In the genomic region with DNA sequence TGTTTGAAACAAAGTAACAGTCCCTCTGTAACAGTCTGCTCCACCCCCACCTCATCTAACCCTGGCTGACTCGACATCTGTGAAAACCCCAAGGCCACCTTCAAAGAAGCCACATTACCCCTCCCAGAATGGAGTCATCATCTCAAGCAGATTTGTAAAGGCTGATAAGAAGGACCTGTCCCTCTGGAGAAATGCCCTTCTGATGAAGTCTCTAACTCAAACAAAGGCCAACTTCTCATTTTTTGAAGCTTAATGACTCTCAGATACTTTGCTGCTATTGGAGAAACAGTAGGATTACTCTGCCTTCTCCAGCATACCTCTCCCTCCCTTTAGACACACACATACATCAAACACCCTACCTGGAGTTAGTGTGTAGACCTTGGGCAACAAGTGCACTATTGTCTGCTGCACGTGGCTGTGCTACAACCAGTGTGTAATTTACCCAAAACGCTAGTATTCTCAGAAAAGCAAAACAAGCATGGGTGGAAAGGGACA, we compare ENCODE assay signal across 8 cellular contexts. TPM values are rescaled to one million over a fixed set of nuclear protein-coding genes. Genes with fewer than 3 reads are reported as not detected.
DNase-seq lines count a peak whose midpoint lies in the region; ATAC-seq and TF ChIP-seq lines count a peak whose summit lies in the region.

No MANE protein-coding gene starts in this region.

- POLR2A ChIA-PET in PC-3 (lab: Charles Lee; ENCODE audit: unreplicated experiment) = no interaction called here

- no peak overlapping the region for H3K9ac ChIP-seq in PC-3 (ENCODE audit: low read length)

- peak overlapping the region; percentile 7 for H3K4me3 Mint-ChIP-seq in activated naive CD8-positive, alpha-beta T cell treated with anti-CD3 and anti-CD28 coated beads, Interleukin-2, amount 50 U/mL, for 24 hours

- H3K27ac ChIP-seq in PC-3 (ENCODE audit: low read length) (no peak overlapping the region), uterus (no peak overlapping the region)

- no TSS peak for BruUV-seq in PC-3 (replicated peaks; lab: Mats Ljungman, UMichigan)

- no peaks in the 10 kb centered on the region for H3F3A ChIP-seq in PC-3 (ENCODE audit: low read length, unreplicated experiment)

- peaks cover 10% of the 10 kb centered on the region for H3K9me3 Mint-ChIP-seq in activated naive CD8-positive, alpha-beta T cell treated with anti-CD3 and anti-CD28 coated beads, Interleukin-2, amount 50 U/mL, for 24 hours

- CTCF ChIA-PET in PC-3 (lab: Charles Lee) = no interaction called here

- H3K4me3 ChIP-seq in PC-3 (ENCODE audit: low read length) = no peak overlapping the region
- H3K4me3 ChIP-seq in uterus = no peak overlapping the region

- H3K27me3 ChIP-seq in PC-3 (ENCODE audit: low read length) (no peaks in the 10 kb centered on the region), uterus (no peaks in the 10 kb centered on the region)

- TF ChIP-seq CTCF in PC-3 (conservative IDR thresholded peaks at IDR 0.05; ENCODE audit: low read depth, low read length) (no peak), uterus (IDR thresholded peaks at IDR 0.05) (no peak)

- H3K4me1 ChIP-seq in PC-3 (ENCODE audit: insufficient read depth, low read length) (peaks cover 10% of the 10 kb centered on the region; the same call in 1 of the 2 replicates), uterus (peaks cover 0 to 7% of the 10 kb centered on the region in 2 donors)

- H3K27ac Mint-ChIP-seq in activated naive CD8-positive, alpha-beta T cell treated with anti-CD3 and anti-CD28 coated beads, Interleukin-2, amount 50 U/mL, for 24 hours = peak overlapping the region; percentile 61

- H3K36me3 ChIP-seq in PC-3 (ENCODE audit: low read depth, low read length) (no peaks in the 10 kb centered on the region), uterus (no peaks in the 10 kb centered on the region)

- peaks cover 39% of the 10 kb centered on the region for H3K4me1 Mint-ChIP-seq in activated naive CD8-positive, alpha-beta T cell treated with anti-CD3 and anti-CD28 coated beads, Interleukin-2, amount 50 U/mL, for 24 hours

- no peak overlapping the region for H3K4me2 ChIP-seq in PC-3 (ENCODE audit: low read length)

- ATAC-seq in GM18868 (IDR thresholded peaks at IDR 0.05; ENCODE audit: unreplicated experiment) (peak; percentile 53), PC-3 (no peak; the same call in 1 of the 2 replicates), esophagus mucosa (no peak), GM21825 (IDR thresholded peaks at IDR 0.05; ENCODE audit: unreplicated experiment) (no peak)
- ATAC-seq in activated naive CD8-positive, alpha-beta T cell treated with anti-CD3 and anti-CD28 coated beads, Interleukin-2, amount 50 U/mL, for 24 hours = peak; percentile 94

- no peak overlapping the region for H2AFZ ChIP-seq in PC-3 (ENCODE audit: low read length)

- no peaks in the 10 kb centered on the region for H3K9me3 ChIP-seq in PC-3 (ENCODE audit: low read length)
- H3K9me3 ChIP-seq in uterus = no peaks in the 10 kb centered on the region

- no peaks in the 10 kb centered on the region for H3K79me2 ChIP-seq in PC-3 (ENCODE audit: low read length)

- peaks cover 32% of the 10 kb centered on the region for H3K27me3 Mint-ChIP-seq in activated naive CD8-positive, alpha-beta T cell treated with anti-CD3 and anti-CD28 coated beads, Interleukin-2, amount 50 U/mL, for 24 hours

- peak; percentile 43 for DNase-seq in PC-3
- DNase-seq in activated naive CD8-positive, alpha-beta T cell treated with anti-CD3 and anti-CD28 coated beads, Interleukin-2, amount 50 U/mL, for 24 hours = peak; percentile 53
- peak; percentile 25 to 34 for DNase-seq in stimulated activated CD4-positive, alpha-beta T cell treated with anti-CD3 and anti-CD28 coated beads, Interleukin-2, amount 100 ng/mL, for 48 hours
- DNase-seq in uterus = no peak
- no peak for DNase-seq in GOT3 (lab: John Stamatoyannopoulos, UW)

- H4K20me1 ChIP-seq in PC-3 (ENCODE audit: low read length) = no peaks in the 10 kb centered on the region

- intact Hi-C loops in PC-3 (cut with micrococcal nuclease) (no loop called here), uterus (cut with DNase I; ENCODE audit: low total_unique reads) (no loop called here)

- H3K36me3 Mint-ChIP-seq in activated naive CD8-positive, alpha-beta T cell treated with anti-CD3 and anti-CD28 coated beads, Interleukin-2, amount 50 U/mL, for 24 hours (ENCODE audit: low read depth) = no peaks in the 10 kb centered on the region

- TF ChIP-seq POLR2A in uterus (IDR thresholded peaks at IDR 0.05) = no peak

- H3K9me2 ChIP-seq in PC-3 (replicated peaks; ENCODE audit: low read length) = no peaks in the 10 kb centered on the region

RNA-seq across cellular contexts. Expression of a gene that starts 5.3 kb away (rescaled TPM):
- total RNA-seq in PC-3 (2014; rRNA removed) (7.4 and 9.3 TPM in 2 replicates), esophagus mucosa (4.9 TPM), uterus (10 to 100 TPM in 2 of 4 donors, 1 to 10 TPM in 2; 2.9 to 22.5 (median 10.0) TPM)

Comparison
In these comparisons a context has a peak if more than half of its experiments do, and no peak if none do; other contexts are left out.
1. ATAC-seq: peak in GM18868 (single experiment) and activated naive CD8-positive, alpha-beta T cell treated with anti-CD3 and anti-CD28 coated beads, Interleukin-2, amount 50 U/mL, for 24 hours (single experiment); none in PC-3 (single experiment), esophagus mucosa (single experiment) and GM21825 (single experiment).
2. DNase-seq: peak in PC-3 (single experiment), activated naive CD8-positive, alpha-beta T cell treated with anti-CD3 and anti-CD28 coated beads, Interleukin-2, amount 50 U/mL, for 24 hours (single experiment) and stimulated activated CD4-positive, alpha-beta T cell treated with anti-CD3 and anti-CD28 coated beads, Interleukin-2, amount 100 ng/mL, for 48 hours (2 of 2); none in uterus (0 of 2) and GOT3 (single experiment).